In the genomic region with DNA sequence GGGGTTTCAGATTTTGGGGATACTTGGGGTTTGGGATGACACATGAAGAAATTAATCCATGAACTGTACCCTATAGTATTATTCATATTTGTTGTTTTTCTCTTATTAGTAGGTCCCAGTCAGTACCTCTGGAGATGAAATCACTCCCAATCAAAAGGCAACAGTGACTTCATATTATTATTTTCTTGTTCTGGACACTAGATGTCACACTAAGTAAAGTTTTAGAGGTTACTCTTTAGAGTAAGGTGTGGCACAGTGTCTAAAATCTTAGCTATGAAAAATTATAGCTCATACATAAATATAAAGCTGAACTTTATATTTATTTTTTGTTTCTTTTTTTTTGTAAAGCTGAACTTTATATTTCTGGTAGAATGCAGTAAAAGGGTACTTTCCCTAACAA, we compare ENCODE assay signal across 8 cellular contexts. TPM values are rescaled to one million over a fixed set of nuclear protein-coding genes. Genes with fewer than 3 reads are reported as not detected.
A peak's percentile ranks its signal among the peaks of the same experiment; 100 is the strongest.
DNase-seq lines count a peak whose midpoint lies in the region; ATAC-seq and TF ChIP-seq lines count a peak whose summit lies in the region.

No MANE protein-coding gene starts in this region.

- no peaks in the 10 kb centered on the region for H3K36me3 ChIP-seq in mucosa of descending colon (ENCODE audit: low read depth)
- peaks cover 22% of the 10 kb centered on the region for H3K36me3 ChIP-seq in suprapubic skin

- ATAC-seq in GM19351 (IDR thresholded peaks at IDR 0.05; ENCODE audit: unreplicated experiment) = peak; percentile 51
- ATAC-seq in mucosa of descending colon = peak; percentile 64
- ATAC-seq in GM21447 (IDR thresholded peaks at IDR 0.05; ENCODE audit: unreplicated experiment) = no peak

- H3K9me3 ChIP-seq in mucosa of descending colon (no peaks in the 10 kb centered on the region), suprapubic skin (no peaks in the 10 kb centered on the region)

- no peak overlapping the region for H3K27ac ChIP-seq in suprapubic skin

- H3K4me1 ChIP-seq in mucosa of descending colon (ENCODE audit: low read depth) (peaks cover 22% of the 10 kb centered on the region), suprapubic skin (no peaks in the 10 kb centered on the region)

- TF ChIP-seq EP300 in suprapubic skin (IDR thresholded peaks at IDR 0.05) = no peak

- no peaks in the 10 kb centered on the region for H3K27me3 ChIP-seq in suprapubic skin

- no peak overlapping the region for H3K4me3 ChIP-seq in mucosa of descending colon
- no peak overlapping the region for H3K4me3 ChIP-seq in suprapubic skin

- intact Hi-C loops in mucosa of descending colon (cut with DNase I, micrococcal nuclease) = loop anchor here (10.0 kb wide), 1 partner anchor 232 kb away; no protein-coding TSS in a partner anchor

- DNase-seq in Ammon's horn (ENCODE audit: low spot score) = peak; percentile 45
- peak; percentile 9 to 47 for DNase-seq in NCI-H526 (lab: John Stamatoyannopoulos, UW)
- peak; percentile 76 for DNase-seq in cerebellar cortex (ENCODE audit: low spot score)
- DNase-seq in mucosa of descending colon = no peak
- no peak for DNase-seq in suprapubic skin (ENCODE audit: low spot score in 2 of 2)
- DNase-seq in activated CD4-positive, alpha-beta T cell treated with anti-CD3 and anti-CD28 coated beads for 4 hours = no peak

- peak; percentile 6 for TF ChIP-seq CTCF in mucosa of descending colon (IDR thresholded peaks at IDR 0.05)
- no peak for TF ChIP-seq CTCF in suprapubic skin (IDR thresholded peaks at IDR 0.05)

- TF ChIP-seq POLR2A in suprapubic skin (IDR thresholded peaks at IDR 0.05) = no peak

RNA-seq across cellular contexts. Expression of a gene that starts 35.1 kb away (rescaled TPM):
- 10 to 100 TPM; 59.1 to 94.7 (median 62.5) TPM for total RNA-seq in mucosa of descending colon
- total RNA-seq in suprapubic skin = 10 to 100 TPM; 36.9 to 85.9 (median 44.5) TPM

RNA-seq across cellular contexts. Expression of a gene that starts 46.1 kb away (rescaled TPM):
- total RNA-seq in mucosa of descending colon (1 to 10 TPM; 1.3 to 3.6 (median 2.3) TPM), suprapubic skin (1 to 10 TPM; 2.1 to 6.4 (median 2.5) TPM)

Comparison
In these comparisons a context has a peak if more than half of its experiments do, and no peak if none do; other contexts are left out.
1. DNase-seq: peak in Ammon's horn (single experiment), NCI-H526 (2 of 2) and cerebellar cortex (single experiment); none in mucosa of descending colon (0 of 3), suprapubic skin (0 of 2) and activated CD4-positive, alpha-beta T cell treated with anti-CD3 and anti-CD28 coated beads for 4 hours (0 of 2).